Comparison of ENCODE assay signal across 8 cellular contexts in genomic region chr17:18625509-18626104, GRCh38. TPM values are rescaled to one million over a fixed set of nuclear protein-coding genes. Genes with fewer than 3 reads are reported as not detected.
A peak's percentile ranks its signal among the peaks of the same experiment; 100 is the strongest.
DNase-seq lines count a peak whose midpoint lies in the region; ATAC-seq and TF ChIP-seq lines count a peak whose summit lies in the region.
"Not testable (repeated sequence)": the region's sequence is repeated elsewhere in the genome, so short reads cannot be mapped to it uniquely, and the experiment has no call there.

No MANE protein-coding gene starts in this region.

- not testable (repeated sequence) for H3K27me3 ChIP-seq in HCT116 (ENCODE audit: insufficient read depth, low read length); neural progenitor cell
- peaks cover 13% of the 10 kb centered on the region for H3K27me3 ChIP-seq in gastroesophageal sphincter

- RAD21 ChIA-PET in HCT116 (lab: Charles Lee; ENCODE audit: low non-redundant PET in 1 of 2, low total read pairs in 2 of 2, uncharacterized antibody in 2 of 2, unreplicated experiment in 2 of 2): not testable (repeated sequence)

- H4K20me1 ChIP-seq in HCT116 (ENCODE audit: insufficient read depth); neural progenitor cell (ENCODE audit: low read depth): not testable (repeated sequence)

- H3K4me1 Mint-ChIP-seq in neural progenitor cell: not testable (repeated sequence)

- TF ChIP-seq POLR2A in HCT116 (IDR thresholded peaks at IDR 0.05; ENCODE audit: borderline replicate concordance, extremely low read depth, insufficient read depth, insufficient read length): not testable (repeated sequence)
- peak; percentile 39 to 62 for TF ChIP-seq POLR2A in gastroesophageal sphincter (IDR thresholded peaks at IDR 0.05)

- not testable (repeated sequence) for H3K9me2 ChIP-seq in HCT116 (ENCODE audit: insufficient read depth)

- intact Hi-C loops in HCT116 (cut with micrococcal nuclease): not testable (repeated sequence)

- H3F3A ChIP-seq in neural progenitor cell (ENCODE audit: low read depth): not testable (repeated sequence)

- 0 to 28% methylated on average over 1 to 5 of the region's 22 CpGs for WGBS in gastroesophageal sphincter (ENCODE audit: low coverage in 1 of 2), 2 donors

- not testable (repeated sequence) for H3K4me2 ChIP-seq in HCT116 (ENCODE audit: low read length); neural progenitor cell

- H3K4me1 ChIP-seq in HCT116 (ENCODE audit: control insufficient read depth in 1 of 2, insufficient read depth in 2 of 2, low read length in 2 of 2); neural progenitor cell: not testable (repeated sequence)
- H3K4me1 ChIP-seq in gastroesophageal sphincter: peaks cover 0 to 15% (median 0%) of the 10 kb centered on the region in 3 donors

- not testable (repeated sequence) for H3K9ac ChIP-seq in HCT116 (ENCODE audit: low read length); neural progenitor cell

- not testable (repeated sequence) for H3K4me3 Mint-ChIP-seq in neural progenitor cell

- not testable (repeated sequence) for H3K27ac ChIP-seq in HCT116 (ENCODE audit: low read depth, low read length); neural progenitor cell
- peak overlapping the region in 3 of 4 donors; percentile 64 to 85 (median 77) for H3K27ac ChIP-seq in gastroesophageal sphincter

- CTCF ChIA-PET in HCT116 (lab: Charles Lee): interaction anchor here (0.9 to 1.3 kb wide), 2 partner anchors 10 to 335 kb away, joined by 3 to 4 read pairs; no protein-coding TSS in a partner anchor

- POLR2A ChIA-PET in HCT116 (lab: Charles Lee): not testable (repeated sequence)

- not testable (repeated sequence) for H3K79me2 ChIP-seq in HCT116 (ENCODE audit: insufficient read depth, low read length); neural progenitor cell (ENCODE audit: low read depth)

- TF ChIP-seq RAD21 in HCT116 (IDR thresholded peaks at IDR 0.05; ENCODE audit: low read depth): peak; percentile 88

- H3K36me3 Mint-ChIP-seq in activated naive CD4-positive, alpha-beta T cell treated with anti-CD3 and anti-CD28 coated beads, Interleukin-2, amount 50 U/mL, for 72 hours; neural progenitor cell: not testable (repeated sequence)

- ATAC-seq in HCT116 (peak; percentile 67), gastroesophageal sphincter (peak; percentile 99)
- peak; percentile 99 to 100 for ATAC-seq in activated naive CD4-positive, alpha-beta T cell treated with anti-CD3 and anti-CD28 coated beads, Interleukin-2, amount 50 U/mL, for 72 hours

- H2AFZ ChIP-seq in HCT116 (ENCODE audit: low read depth, low read length, poor library complexity, severe bottlenecking); neural progenitor cell (replicated peaks): not testable (repeated sequence)

- TF ChIP-seq CTCF in HCT116 (IDR thresholded peaks at IDR 0.05 in 2 of 3, conservative IDR thresholded peaks at IDR 0.05 in 1 of 3; ENCODE audit: borderline replicate concordance in 1 of 3, insufficient read depth in 1 of 3, low read depth in 2 of 3, low read length in 2 of 3) (peak; percentile 80 to 100 (median 89)), gastroesophageal sphincter (IDR thresholded peaks at IDR 0.05) (peak; percentile 90 to 100 (median 93)), neural progenitor cell (IDR thresholded peaks at IDR 0.05) (peak; percentile 95)

- H3K4me3 ChIP-seq in HCT116 (replicated peaks in 1 of 2; ENCODE audit: low read depth in 1 of 2, low read length in 2 of 2); neural progenitor cell: not testable (repeated sequence)
- peak overlapping the region; percentile 11 to 58 for H3K4me3 ChIP-seq in gastroesophageal sphincter

- H3K27me3 Mint-ChIP-seq in neural progenitor cell (ENCODE audit: insufficient read depth, low read depth): not testable (repeated sequence)

- peak; percentile 67 for DNase-seq in EL
- peak; percentile 60 for DNase-seq in HCT116 (ENCODE audit: low read depth, low spot score)
- DNase-seq in NCI-H1105 (lab: John Stamatoyannopoulos, UW): peak; percentile 18
- DNase-seq in T-helper 1 cell: peak; percentile 84 to 95 (median 85)
- DNase-seq in activated naive CD4-positive, alpha-beta T cell treated with anti-CD3 and anti-CD28 coated beads, Interleukin-2, amount 50 U/mL, for 72 hours (ENCODE audit: low spot score in 2 of 2): peak; percentile 95 to 97
- DNase-seq in neural progenitor cell (ENCODE audit: low spot score): peak; percentile 72
- peak; percentile 81 to 97 for DNase-seq in stimulated activated CD8-positive, alpha-beta memory T cell treated with anti-CD3 and anti-CD28 coated beads, Interleukin-7, amount 100 ng/mL, for 48 hours (ENCODE audit: extremely low read depth in 1 of 2, low read depth in 1 of 2)

- H3K36me3 ChIP-seq in HCT116 (ENCODE audit: control insufficient read depth in 1 of 2, insufficient read depth in 2 of 2, low read length in 2 of 2); gastroesophageal sphincter; neural progenitor cell: not testable (repeated sequence)

- BruUV-seq in HCT116 (replicated peaks; lab: Mats Ljungman, UMichigan): not testable (repeated sequence)

- H3K27ac Mint-ChIP-seq in activated naive CD4-positive, alpha-beta T cell treated with anti-CD3 and anti-CD28 coated beads, Interleukin-2, amount 50 U/mL, for 72 hours: peak overlapping the region; percentile 95 to 96
- H3K27ac Mint-ChIP-seq in neural progenitor cell: not testable (repeated sequence)

- H3K9me3 Mint-ChIP-seq in activated naive CD4-positive, alpha-beta T cell treated with anti-CD3 and anti-CD28 coated beads, Interleukin-2, amount 50 U/mL, for 72 hours; neural progenitor cell: not testable (repeated sequence)

- not testable (repeated sequence) for H3K9me3 ChIP-seq in HCT116 (ENCODE audit: control insufficient read depth in 1 of 2, insufficient read depth in 1 of 2, low read depth in 1 of 2, low read length in 2 of 2); gastroesophageal sphincter; neural progenitor cell (ENCODE audit: low read depth)

- TF ChIP-seq EP300 in gastroesophageal sphincter (IDR thresholded peaks at IDR 0.05): not testable (repeated sequence)

TF ChIP-seq in HCT116, 20 proteins besides CTCF, POLR2A, EP300 and RAD21:
- TF ChIP-seq CBX3 (IDR thresholded peaks at IDR 0.05; ENCODE audit: low read depth): peak; percentile 70

RNA-seq across cellular contexts. Expression of gene TBC1D28, which starts 18.6 kb away (rescaled TPM):
- total RNA-seq in HCT116 (2021; ENCODE audit: unreplicated experiment) (not detected), gastroesophageal sphincter (not detected), neural progenitor cell (ENCODE audit: low replicate concordance) (0.09 TPM in 1 of 2 replicates, not detected in the other)
- 0.12 and 0.20 TPM in 2 replicates for polyA plus RNA-seq in HCT116 (2012)
- not detected for total RNA-seq in activated naive CD4-positive, alpha-beta T cell treated with anti-CD3 and anti-CD28 coated beads, Interleukin-2, amount 50 U/mL, for 72 hours

RNA-seq across cellular contexts. Expression of gene FOXO3B, which starts 56.5 kb away (rescaled TPM):
- 3.1 TPM for total RNA-seq in HCT116 (2021; ENCODE audit: unreplicated experiment)
- polyA plus RNA-seq in HCT116 (2012): 1.6 and 1.8 TPM in 2 replicates
- 1 to 10 TPM; 2.1 to 4.6 TPM for total RNA-seq in activated naive CD4-positive, alpha-beta T cell treated with anti-CD3 and anti-CD28 coated beads, Interleukin-2, amount 50 U/mL, for 72 hours
- total RNA-seq in gastroesophageal sphincter: 10 to 100 TPM in 1 of 4 donors, 1 to 10 TPM in 3; 4.7 to 12.0 (median 6.8) TPM
- total RNA-seq in neural progenitor cell (ENCODE audit: low replicate concordance): 9.4 and 29.0 TPM in 2 replicates

Comparison
In these comparisons a context has a peak if more than half of its experiments do, and no peak if none do; other contexts are left out.
1. DNase-seq: peak in every context shown above with its lines; median percentile 96 in activated naive CD4-positive, alpha-beta T cell treated with anti-CD3 and anti-CD28 coated beads, Interleukin-2, amount 50 U/mL, for 72 hours; 89 in stimulated activated CD8-positive, alpha-beta memory T cell treated with anti-CD3 and anti-CD28 coated beads, Interleukin-7, amount 100 ng/mL, for 48 hours; 85 in T-helper 1 cell; 72 in neural progenitor cell; 67 in EL; 60 in HCT116; 18 in NCI-H1105.